Comparison of ENCODE assay signal across 37 cellular contexts in the genomic region with DNA sequence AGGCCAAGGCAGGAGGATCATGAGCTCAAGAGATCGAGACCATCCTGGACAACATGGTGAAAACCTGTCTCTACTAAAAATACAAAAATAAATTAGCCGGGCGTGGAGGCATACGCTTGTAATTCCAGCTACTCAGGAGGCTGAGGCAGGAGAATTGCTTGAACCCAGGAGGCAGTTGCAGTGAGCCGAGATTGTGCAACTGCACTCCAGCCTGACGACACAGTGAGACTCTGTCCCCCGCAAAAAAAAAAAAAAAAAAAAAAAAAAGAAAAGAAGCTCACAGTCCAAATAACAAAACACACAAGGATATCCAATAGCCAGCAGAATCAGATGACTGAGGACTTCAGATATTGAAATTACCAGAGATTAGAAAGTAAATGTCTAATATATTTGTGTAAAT.
"Had no signal": no experiment of that assay in that cellular context is flagged by ENCODE, and none has a peak within 500 bp of the region (broad histone marks: within the 10 kb centered on the region; RNA-seq: fewer than 3 reads in every experiment).

No MANE protein-coding gene starts in this region.

- DNase-seq: activated CD4-positive, alpha-beta memory T cell treated with anti-CD3 and anti-CD28 coated beads, Interleukin-2, amount 10 ng/mL, durations not matched to agents 7 days and 5 days; activated CD4-positive, alpha-beta T cell treated with anti-CD3 and anti-CD28 coated beads for 1 hour; activated CD4-positive, alpha-beta T cell treated with anti-CD3 and anti-CD28 coated beads for 48 hours; activated CD4-positive, CD25-positive, alpha-beta regulatory T cell; activated CD8-positive, alpha-beta memory T cell treated with anti-CD3 and anti-CD28 coated beads for 24 hours; activated CD8-positive, alpha-beta memory T cell treated with anti-CD3 and anti-CD28 coated beads, Interleukin-2, amount 10 ng/mL, durations not matched to agents 7 days and 5 days; activated CD8-positive, alpha-beta memory T cell treated with anti-CD3 and anti-CD28 coated beads, Interleukin-2, amount 50 U/mL, for 48 hours; activated effector memory CD4-positive, alpha-beta T cell treated with Interleukin-2 at 50 U/mL for 16 hours; activated naive CD4-positive, alpha-beta T cell treated with anti-CD3 and anti-CD28 coated beads, Interleukin-2, amount 10 ng/mL, durations not matched to agents 7 days and 5 days; activated naive CD8-positive, alpha-beta T cell treated with anti-CD3 and anti-CD28 coated beads, Interleukin-2, amount 50 U/mL, for 24 hours; activated T-cell treated with anti-CD3 and anti-CD28 coated beads, Interleukin-2, amount 50 U/mL, for 48 hours; anterior cingulate cortex; caudate nucleus; cerebellar nuclear complex; Kasumi-1; KG1; MM.1S; NCI-H1092; NCI-H1436 treated with DMSO at 0.1 percent for 48 hours; NCI-H1694 treated with DMSO at 0.1 percent for 48 hours; NCI-H2029; NCI-H2107; NCI-H2171; NCI-H510A; NCI-H526; NCI-H748 treated with DMSO at 0.1 percent for 48 hours; NK-92 treated with Interleukin-12 subunit alpha and Interleukin-12 subunit beta, amount 100 ng/mL, for 24 hours; OCI-M1; SHP77; SJCRH30 had no signal

- H3K4me3 ChIP-seq: SJCRH30, SK-N-MC had no signal

- H3K9me3 ChIP-seq: SJCRH30 had no signal

- H3K27me3 ChIP-seq: SJCRH30 had no signal

- H3K4me3 Mint-ChIP-seq: activated CD4-positive, alpha-beta memory T cell treated with anti-CD3 and anti-CD28 coated beads, Interleukin-2, amount 10 ng/mL, durations not matched to agents 7 days and 5 days; activated CD8-positive, alpha-beta memory T cell treated with anti-CD3 and anti-CD28 coated beads, Interleukin-2, amount 10 ng/mL, durations not matched to agents 7 days and 5 days; activated naive CD4-positive, alpha-beta T cell treated with anti-CD3 and anti-CD28 coated beads, Interleukin-2, amount 10 ng/mL, durations not matched to agents 7 days and 5 days; activated naive CD8-positive, alpha-beta T cell; activated naive CD8-positive, alpha-beta T cell treated with anti-CD3 and anti-CD28 coated beads, Interleukin-2, amount 50 U/mL, for 24 hours; brain; T-helper 2 cell treated with Interferon-gamma antibody and Interleukin-4, amounts not matched to agents 5 μg/mL and 100 μg/mL, for 36 hours had no signal

- H3K27ac ChIP-seq: SJCRH30, SK-N-MC, VCaP had no signal

- ATAC-seq: activated CD8-positive, alpha-beta memory T cell treated with anti-CD3 and anti-CD28 coated beads, Interleukin-2, amount 10 ng/mL, durations not matched to agents 7 days and 5 days; activated naive CD8-positive, alpha-beta T cell treated with anti-CD3 and anti-CD28 coated beads, Interleukin-2, amount 50 U/mL, for 24 hours; Panc1 had no signal

- FAIRE-seq: bronchial epithelial cell had no signal

- H3K4me1 ChIP-seq: SJCRH30 had no signal

- H3K27me3 Mint-ChIP-seq: activated CD4-positive, alpha-beta memory T cell treated with anti-CD3 and anti-CD28 coated beads, Interleukin-2, amount 10 ng/mL, durations not matched to agents 7 days and 5 days; activated CD8-positive, alpha-beta memory T cell treated with anti-CD3 and anti-CD28 coated beads, Interleukin-2, amount 10 ng/mL, durations not matched to agents 7 days and 5 days; activated naive CD4-positive, alpha-beta T cell treated with anti-CD3 and anti-CD28 coated beads, Interleukin-2, amount 10 ng/mL, durations not matched to agents 7 days and 5 days; activated naive CD8-positive, alpha-beta T cell; activated naive CD8-positive, alpha-beta T cell treated with anti-CD3 and anti-CD28 coated beads, Interleukin-2, amount 50 U/mL, for 24 hours; brain had no signal

- H3K9me3 Mint-ChIP-seq: activated CD4-positive, alpha-beta memory T cell treated with anti-CD3 and anti-CD28 coated beads, Interleukin-2, amount 10 ng/mL, durations not matched to agents 7 days and 5 days; activated naive CD4-positive, alpha-beta T cell treated with anti-CD3 and anti-CD28 coated beads, Interleukin-2, amount 10 ng/mL, durations not matched to agents 7 days and 5 days; activated naive CD8-positive, alpha-beta T cell treated with anti-CD3 and anti-CD28 coated beads, Interleukin-2, amount 50 U/mL, for 24 hours; T-helper 2 cell treated with Interferon-gamma antibody and Interleukin-4, amounts not matched to agents 5 μg/mL and 100 μg/mL, for 36 hours had no signal

- H3K27ac Mint-ChIP-seq: activated CD4-positive, alpha-beta memory T cell treated with anti-CD3 and anti-CD28 coated beads, Interleukin-2, amount 10 ng/mL, durations not matched to agents 7 days and 5 days; activated CD8-positive, alpha-beta memory T cell treated with anti-CD3 and anti-CD28 coated beads, Interleukin-2, amount 10 ng/mL, durations not matched to agents 7 days and 5 days; activated naive CD4-positive, alpha-beta T cell treated with anti-CD3 and anti-CD28 coated beads, Interleukin-2, amount 10 ng/mL, durations not matched to agents 7 days and 5 days; activated naive CD8-positive, alpha-beta T cell; activated naive CD8-positive, alpha-beta T cell treated with anti-CD3 and anti-CD28 coated beads, Interleukin-2, amount 50 U/mL, for 24 hours; brain; T-helper 2 cell treated with Interferon-gamma antibody and Interleukin-4, amounts not matched to agents 5 μg/mL and 100 μg/mL, for 36 hours had no signal
